Comparison of ENCODE assay signal across 22 cellular contexts in the genomic region with DNA sequence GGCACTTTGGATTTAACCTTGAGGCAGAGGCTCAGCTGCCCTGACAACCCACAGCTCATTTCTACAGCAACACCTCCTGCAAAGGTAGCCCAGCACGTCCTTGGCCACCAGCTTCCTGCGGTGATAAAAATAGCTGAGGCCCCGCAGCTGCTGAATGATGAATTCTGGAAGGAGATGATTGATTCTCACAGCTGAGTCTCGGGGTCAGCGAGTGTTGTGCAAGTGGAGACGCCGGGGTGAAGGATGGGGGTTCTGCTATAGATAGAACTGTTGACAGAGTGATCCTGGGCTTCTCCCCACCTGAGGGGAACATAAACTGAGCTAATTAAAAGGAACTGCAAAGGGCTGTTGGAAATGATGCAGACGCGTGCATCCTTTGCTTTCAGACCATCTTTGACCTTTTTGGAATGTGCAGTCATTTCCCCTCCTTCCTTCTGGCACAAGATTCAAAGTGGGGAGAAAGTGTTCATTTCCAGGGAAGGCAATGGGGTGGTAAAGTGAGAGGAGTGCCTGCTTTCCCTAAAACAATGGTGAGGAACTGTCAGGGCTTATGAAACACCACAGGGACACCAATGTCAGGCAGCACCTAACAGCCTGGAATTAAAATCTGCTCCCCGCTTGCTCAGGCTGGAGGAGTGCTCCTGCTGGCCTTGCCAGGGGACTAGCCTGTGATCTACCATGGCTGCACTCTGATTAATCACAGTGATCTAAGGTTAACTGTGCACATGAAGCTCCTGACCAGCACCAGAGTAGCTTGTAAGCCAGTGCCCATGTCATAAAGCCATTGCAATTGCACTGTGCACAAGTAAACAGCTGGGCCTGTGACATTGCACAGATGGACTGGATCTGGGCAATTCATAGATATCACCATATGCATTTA.
A peak's percentile ranks its signal among the peaks of the same experiment; 100 is the strongest.
DNase-seq lines count a peak whose midpoint lies in the region; ATAC-seq and TF ChIP-seq lines count a peak whose summit lies in the region.
"Had no signal": no experiment of that assay in that cellular context is flagged by ENCODE, and none has a peak within 500 bp of the region (broad histone marks: within the 10 kb centered on the region; RNA-seq: fewer than 3 reads in every experiment).

No MANE protein-coding gene starts in this region.

- peaks cover 20% of the 10 kb centered on the region for H3K4me1 Mint-ChIP-seq in neural progenitor cell
- H3K4me1 Mint-ChIP-seq: CD4-positive, alpha-beta memory T cell; naive thymus-derived CD8-positive, alpha-beta T cell had no signal

- H3K79me2 ChIP-seq in neural progenitor cell (ENCODE audit: low read depth): no peaks in the 10 kb centered on the region

- no peak overlapping the region for H2AFZ ChIP-seq in neural progenitor cell (replicated peaks)

- H3K4me1 ChIP-seq in HEK293 (ENCODE audit: control insufficient read depth, insufficient read depth, low read length) (no peaks in the 10 kb centered on the region), neural progenitor cell (peaks cover 20% of the 10 kb centered on the region), vagina (no peaks in the 10 kb centered on the region)
- H3K4me1 ChIP-seq: colonic mucosa had no signal

- peaks cover 6% of the 10 kb centered on the region for H3K27me3 Mint-ChIP-seq in neural progenitor cell (ENCODE audit: insufficient read depth, low read depth)

- peaks cover 3% of the 10 kb centered on the region for H3K9me3 Mint-ChIP-seq in neural progenitor cell
- H3K9me3 Mint-ChIP-seq: activated B cell treated with CpG ODN at 0.5 μM for 24 hours had no signal

- no peaks in the 10 kb centered on the region for H3K36me3 Mint-ChIP-seq in neural progenitor cell
- H3K36me3 Mint-ChIP-seq: CD4-positive, alpha-beta memory T cell; naive thymus-derived CD8-positive, alpha-beta T cell had no signal

- peak overlapping the region; percentile 63 for H3K4me2 ChIP-seq in neural progenitor cell

- CTCF ChIA-PET in HEK293 (lab: Yijun Ruan, JAX): interaction anchor here (0.6 kb wide), 2 partner anchors 15 to 227 kb away, joined by 3 to 4 read pairs; no protein-coding TSS in a partner anchor

- in situ Hi-C loops in astrocyte of the spinal cord (cut with HindIII; ENCODE audit: low sequenced_read_pairs): no loop called here

- H3K9me3 ChIP-seq in HEK293 (ENCODE audit: control insufficient read depth, insufficient read depth, low read depth, low read length) (no peaks in the 10 kb centered on the region), neural progenitor cell (ENCODE audit: low read depth) (no peaks in the 10 kb centered on the region), vagina (no peaks in the 10 kb centered on the region)
- H3K9me3 ChIP-seq: colonic mucosa had no signal

- TF ChIP-seq CTCF in HEK293 (tag by site-specific recombination; IDR thresholded peaks at IDR 0.05): no peak
- no peak for TF ChIP-seq CTCF in astrocyte of the spinal cord (IDR thresholded peaks at IDR 0.05; ENCODE audit: low read depth, low read length)
- no peak for TF ChIP-seq CTCF in neural progenitor cell (IDR thresholded peaks at IDR 0.05)
- TF ChIP-seq CTCF in vagina (IDR thresholded peaks at IDR 0.05): no peak

- H3F3A ChIP-seq in neural progenitor cell (ENCODE audit: low read depth): peaks cover 24% of the 10 kb centered on the region

- no peak overlapping the region for H3K4me3 ChIP-seq in HEK293 (ENCODE audit: low read depth, low read length)
- no peak overlapping the region for H3K4me3 ChIP-seq in astrocyte of the spinal cord (ENCODE audit: low read depth, low read length)
- H3K4me3 ChIP-seq in neural progenitor cell: no peak overlapping the region
- H3K4me3 ChIP-seq in vagina: no peak overlapping the region
- H3K4me3 ChIP-seq: colonic mucosa, skin epidermis, stomach had no signal

- no peak overlapping the region for H3K27ac ChIP-seq in HEK293 (ENCODE audit: extremely low read depth, low read depth, low read length)
- peak overlapping the region; percentile 50 for H3K27ac ChIP-seq in neural progenitor cell
- H3K27ac ChIP-seq in vagina: no peak overlapping the region
- H3K27ac ChIP-seq: colonic mucosa, skin epidermis had no signal

- no peak for ATAC-seq in HG02870 (IDR thresholded peaks at IDR 0.05; ENCODE audit: unreplicated experiment)
- ATAC-seq in HG03139 (IDR thresholded peaks at IDR 0.05; ENCODE audit: unreplicated experiment): no peak
- ATAC-seq: esophagus mucosa; left lobe of liver; naive thymus-derived CD8-positive, alpha-beta T cell had no signal

- POLR2A ChIA-PET in HEK293 (lab: Yijun Ruan, JAX): no interaction called here

- H3K4me3 Mint-ChIP-seq in neural progenitor cell: no peak overlapping the region
- H3K4me3 Mint-ChIP-seq: activated B cell treated with CpG ODN at 0.5 μM for 24 hours; CD4-positive, alpha-beta memory T cell; naive thymus-derived CD8-positive, alpha-beta T cell had no signal

- H3K27me3 ChIP-seq in neural progenitor cell (no peaks in the 10 kb centered on the region), vagina (no peaks in the 10 kb centered on the region)
- H3K27me3 ChIP-seq: colonic mucosa, stomach had no signal

- H3K9ac ChIP-seq in neural progenitor cell: no peak overlapping the region

- DNase-seq in MV-4-11 (lab: John Stamatoyannopoulos, UW) (peak; percentile 59), astrocyte of the spinal cord (ENCODE audit: low read depth, low spot score) (peak; percentile 27), neural progenitor cell (ENCODE audit: low spot score) (no peak), vagina (ENCODE audit: extremely low spot score in 2 of 2) (no peak)
- DNase-seq in activated naive CD4-positive, alpha-beta T cell treated with Interleukin-2 at 50 U/mL for 16 hours: no peak
- DNase-seq: activated B cell treated with CpG ODN at 0.5 μM for 24 hours; activated CD8-positive, alpha-beta memory T cell treated with anti-CD3 and anti-CD28 coated beads, Interleukin-2, amount 50 U/mL, for 48 hours; activated naive CD4-positive, alpha-beta T cell treated with anti-CD3 and anti-CD28 coated beads, Interleukin-2, amount 50 U/mL, for 16 hours; CD4-positive, alpha-beta memory T cell; colonic mucosa; GDM1; hippocampal formation; KG1; naive thymus-derived CD8-positive, alpha-beta T cell; NCI-H2081; stomach had no signal

- H3K36me3 ChIP-seq in HEK293 (ENCODE audit: control insufficient read depth in 2 of 2, insufficient read depth in 1 of 2, low read length in 2 of 2): no peaks in the 10 kb centered on the region
- H3K36me3 ChIP-seq in neural progenitor cell: no peaks in the 10 kb centered on the region
- no peaks in the 10 kb centered on the region for H3K36me3 ChIP-seq in vagina
- H3K36me3 ChIP-seq: colonic mucosa, stomach had no signal

- no peak for TF ChIP-seq POLR2A in vagina (IDR thresholded peaks at IDR 0.05)

- peak overlapping the region; percentile 35 for H3K27ac Mint-ChIP-seq in neural progenitor cell
- H3K27ac Mint-ChIP-seq: activated B cell treated with CpG ODN at 0.5 μM for 24 hours; CD4-positive, alpha-beta memory T cell; naive thymus-derived CD8-positive, alpha-beta T cell had no signal

- H4K20me1 ChIP-seq in neural progenitor cell (ENCODE audit: low read depth): no peaks in the 10 kb centered on the region

- intact Hi-C loops in vagina (cut with DNase I): no loop called here

TF ChIP-seq in HEK293, 187 proteins besides CTCF, POLR2A, EP300 and RAD21:
- TF ChIP-seq ZIC2 (tag by site-specific recombination; IDR thresholded peaks at IDR 0.05): peak; percentile 37; the same call in 1 of the 2 replicates
- peak; percentile 66; the same call in 1 of the 2 replicates for TF ChIP-seq TRIM28 (IDR thresholded peaks at IDR 0.05; ENCODE audit: borderline replicate concordance, low read length)
- TF ChIP-seq ZNF324 (tag by site-specific recombination; IDR thresholded peaks at IDR 0.05): no peak

Comparison
In these comparisons a context has a peak if more than half of its experiments do, and no peak if none do; other contexts are left out.
1. DNase-seq: peak in MV-4-11 (single experiment) and astrocyte of the spinal cord (single experiment); none in neural progenitor cell (single experiment), vagina (0 of 2) and activated naive CD4-positive, alpha-beta T cell treated with Interleukin-2 at 50 U/mL for 16 hours (single experiment).